In genomic region chr7:65287023-65287422, GRCh38 we compare ENCODE assay signal across 15 cellular contexts.
"Had no signal": no experiment of that assay in that cellular context is flagged by ENCODE, and none has a peak within 500 bp of the region (broad histone marks: within the 10 kb centered on the region; RNA-seq: fewer than 3 reads in every experiment).

No MANE protein-coding gene starts in this region.

- H3K4me1 ChIP-seq: esophagus squamous epithelium, right atrium auricular region, sigmoid colon, suprapubic skin had no signal

- H3K9me3 ChIP-seq: esophagus squamous epithelium, mucosa of descending colon, neutrophil, right atrium auricular region, sigmoid colon, suprapubic skin, thyroid gland had no signal

- H3K79me2 ChIP-seq: hepatocyte had no signal

- H3K27me3 ChIP-seq: esophagus squamous epithelium, hepatocyte, neutrophil, right atrium auricular region, sigmoid colon, suprapubic skin, thyroid gland had no signal

- ATAC-seq: mucosa of descending colon; naive thymus-derived CD8-positive, alpha-beta T cell had no signal

- H3K4me2 ChIP-seq: hepatocyte had no signal

- H3K4me3 ChIP-seq: esophagus squamous epithelium, hepatocyte, mucosa of descending colon, right atrium auricular region, sigmoid colon, suprapubic skin, thyroid gland had no signal

- H3K36me3 ChIP-seq: esophagus squamous epithelium, neutrophil, right atrium auricular region, sigmoid colon, suprapubic skin, thyroid gland had no signal

- DNase-seq: esophagus squamous epithelium; foreskin fibroblast; head of caudate nucleus; mucosa of descending colon; naive thymus-derived CD8-positive, alpha-beta T cell; posterior cingulate gyrus; sigmoid colon; small intestine; stimulated activated CD4-positive, alpha-beta T cell treated with anti-CD3 and anti-CD28 coated beads, Interleukin-12 subunit alpha, Interleukin-12 subunit beta, amount 100 ng/mL, for 4 hours; stimulated activated naive CD4-positive, alpha-beta T cell; thyroid gland had no signal

- H2AFZ ChIP-seq: hepatocyte had no signal

- H3K27ac ChIP-seq: esophagus squamous epithelium, hepatocyte, neutrophil, right atrium auricular region, sigmoid colon, suprapubic skin, thyroid gland had no signal
